ENCODE assay signal across 35 cellular contexts in the genomic region with DNA sequence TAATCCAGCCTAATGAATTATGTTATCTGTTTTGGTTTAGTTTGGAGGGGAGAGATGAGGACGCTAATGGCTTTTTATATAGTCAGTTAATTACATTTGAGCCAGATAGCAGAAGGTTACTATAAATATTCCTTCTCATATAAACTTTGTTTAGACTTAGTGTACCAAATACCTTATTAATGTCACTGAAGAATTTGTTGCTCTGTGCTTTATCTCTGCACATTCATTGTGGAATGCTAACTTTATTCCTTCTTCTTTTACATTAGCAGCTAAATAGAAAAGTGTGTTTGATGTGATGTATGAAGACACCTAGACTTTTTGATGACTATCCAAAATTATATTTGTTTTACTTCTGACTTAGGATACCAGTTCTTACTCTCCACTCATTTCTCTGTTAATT.
"Had no signal": no experiment of that assay in that cellular context is flagged by ENCODE, and none has a peak within 500 bp of the region (broad histone marks: within the 10 kb centered on the region; RNA-seq: fewer than 3 reads in every experiment).

No MANE protein-coding gene starts in this region.

- H3K4me3 ChIP-seq: body of pancreas, breast epithelium, cardiac muscle cell, coronary artery, dorsolateral prefrontal cortex, esophagus muscularis mucosa, gastroesophageal sphincter, heart right ventricle had no signal

- H3K36me3 Mint-ChIP-seq: activated naive CD8-positive, alpha-beta T cell had no signal

- H3K36me3 ChIP-seq: breast epithelium, cardiac muscle cell, esophagus muscularis mucosa, gastroesophageal sphincter, heart right ventricle, WERI-Rb-1 had no signal

- H3K27ac ChIP-seq: body of pancreas, breast epithelium, cardiac muscle cell, coronary artery, dorsolateral prefrontal cortex, esophagus muscularis mucosa, gastroesophageal sphincter, heart right ventricle, WERI-Rb-1 had no signal

- H3K27me3 Mint-ChIP-seq: activated B cell treated with CpG ODN at 0.5 μM for 24 hours; activated CD4-positive, alpha-beta memory T cell treated with anti-CD3 and anti-CD28 coated beads, Interleukin-2, amount 10 ng/mL, durations not matched to agents 7 days and 5 days; activated CD4-positive, alpha-beta T cell treated with anti-CD3 and anti-CD28 coated beads, Interleukin-2, amount 10 ng/mL, durations not matched to agents 7 days and 5 days; activated naive CD8-positive, alpha-beta T cell; activated T-cell treated with anti-CD3 and anti-CD28 coated beads, Interleukin-2, amount 50 U/mL, for 24 hours; dendritic cell treated with granulocyte-macrophage colony-stimulating factor and Interleukin-4, amounts not matched to agents 40 ng/mL and 50 ng/mL, for 4 days; T-helper 17 cell had no signal

- H3K27me3 ChIP-seq: body of pancreas, breast epithelium, cardiac muscle cell, dorsolateral prefrontal cortex, esophagus muscularis mucosa, gastroesophageal sphincter, heart right ventricle had no signal

- H3K4me3 Mint-ChIP-seq: activated B cell treated with CpG ODN at 0.5 μM for 24 hours; activated CD4-positive, alpha-beta memory T cell treated with anti-CD3 and anti-CD28 coated beads, Interleukin-2, amount 10 ng/mL, durations not matched to agents 7 days and 5 days; activated CD4-positive, alpha-beta T cell treated with anti-CD3 and anti-CD28 coated beads, Interleukin-2, amount 10 ng/mL, durations not matched to agents 7 days and 5 days; activated naive CD8-positive, alpha-beta T cell; activated T-cell treated with anti-CD3 and anti-CD28 coated beads, Interleukin-2, amount 50 U/mL, for 24 hours; activated T-cell treated with anti-CD3 and anti-CD28 coated beads, Interleukin-2, amount 50 U/mL, for 72 hours; dendritic cell treated with granulocyte-macrophage colony-stimulating factor and Interleukin-4, amounts not matched to agents 40 ng/mL and 50 ng/mL, for 4 days; endodermal cell; T-helper 17 cell; T-helper 2 cell treated with Interferon-gamma antibody and Interleukin-4, amounts not matched to agents 5 μg/mL and 100 μg/mL, for 36 hours had no signal

- H3K27ac Mint-ChIP-seq: activated B cell treated with CpG ODN at 0.5 μM for 24 hours; activated CD4-positive, alpha-beta memory T cell treated with anti-CD3 and anti-CD28 coated beads, Interleukin-2, amount 10 ng/mL, durations not matched to agents 7 days and 5 days; activated CD4-positive, alpha-beta T cell treated with anti-CD3 and anti-CD28 coated beads, Interleukin-2, amount 10 ng/mL, durations not matched to agents 7 days and 5 days; activated naive CD8-positive, alpha-beta T cell; activated T-cell treated with anti-CD3 and anti-CD28 coated beads, Interleukin-2, amount 50 U/mL, for 24 hours; activated T-cell treated with anti-CD3 and anti-CD28 coated beads, Interleukin-2, amount 50 U/mL, for 72 hours; dendritic cell treated with granulocyte-macrophage colony-stimulating factor and Interleukin-4, amounts not matched to agents 40 ng/mL and 50 ng/mL, for 4 days; endodermal cell; T-helper 17 cell; T-helper 2 cell treated with Interferon-gamma antibody and Interleukin-4, amounts not matched to agents 5 μg/mL and 100 μg/mL, for 36 hours had no signal

- DNase-seq: activated B cell treated with CpG ODN at 0.5 μM for 24 hours; activated CD4-positive, alpha-beta memory T cell treated with anti-CD3 and anti-CD28 coated beads, Interleukin-2, amount 10 ng/mL, durations not matched to agents 7 days and 5 days; activated CD4-positive, alpha-beta T cell treated with anti-CD3 and anti-CD28 coated beads, Interleukin-2, amount 10 ng/mL, durations not matched to agents 7 days and 5 days; activated CD4-positive, alpha-beta T cell treated with anti-CD3 and anti-CD28 coated beads, Interleukin-2, amount 50 U/mL, for 4 hours; activated CD8-positive, alpha-beta memory T cell treated with anti-CD3 and anti-CD28 coated beads, Interleukin-2, amount 50 U/mL, for 48 hours; activated gamma-delta T cell treated with Interleukin-2 at 50 U/mL for 16 hours; activated naive CD4-positive, alpha-beta T cell treated with anti-CD3 and anti-CD28 coated beads, Interleukin-2, amount 50 U/mL, for 16 hours; activated naive CD4-positive, alpha-beta T cell treated with Interleukin-2 at 50 U/mL for 16 hours; activated T-cell treated with anti-CD3 and anti-CD28 coated beads for 4 hours; activated T-cell treated with anti-CD3 and anti-CD28 coated beads, Interleukin-2, amount 50 U/mL, for 24 hours; activated T-cell treated with anti-CD3 and anti-CD28 coated beads, Interleukin-2, amount 50 U/mL, for 72 hours; amygdala; aorta; body of pancreas; central memory CD4-positive, alpha-beta T cell; cerebellar nuclear complex; dorsolateral prefrontal cortex; effector memory CD4-positive, alpha-beta T cell; endodermal cell; erythroblast; foreskin melanocyte; heart right ventricle; T-helper 1 cell; T-helper 17 cell; T1000; WERI-Rb-1 had no signal

- H3K9me3 Mint-ChIP-seq: activated CD4-positive, alpha-beta T cell treated with anti-CD3 and anti-CD28 coated beads, Interleukin-2, amount 10 ng/mL, durations not matched to agents 7 days and 5 days; activated T-cell treated with anti-CD3 and anti-CD28 coated beads, Interleukin-2, amount 50 U/mL, for 72 hours; endodermal cell; T-helper 2 cell treated with Interferon-gamma antibody and Interleukin-4, amounts not matched to agents 5 μg/mL and 100 μg/mL, for 36 hours had no signal

- H3K9me3 ChIP-seq: body of pancreas had no signal

- H3K4me1 Mint-ChIP-seq: activated B cell treated with CpG ODN at 0.5 μM for 24 hours; activated CD4-positive, alpha-beta memory T cell treated with anti-CD3 and anti-CD28 coated beads, Interleukin-2, amount 10 ng/mL, durations not matched to agents 7 days and 5 days; activated CD4-positive, alpha-beta T cell treated with anti-CD3 and anti-CD28 coated beads, Interleukin-2, amount 10 ng/mL, durations not matched to agents 7 days and 5 days; endodermal cell; T-helper 17 cell had no signal

- ATAC-seq: activated CD4-positive, CD25-positive, alpha-beta regulatory T cell treated with anti-CD3 and anti-CD28 coated beads, Interleukin-2, amount 50 U/mL, for 24 hours; activated T-cell treated with anti-CD3 and anti-CD28 coated beads, Interleukin-2, amount 50 U/mL, for 72 hours; body of pancreas; gastroesophageal sphincter; heart right ventricle; T-helper 17 cell had no signal

- H3K4me1 ChIP-seq: body of pancreas, breast epithelium, heart right ventricle had no signal
